22 cellular contexts compared by ENCODE assay signal in the genomic region with DNA sequence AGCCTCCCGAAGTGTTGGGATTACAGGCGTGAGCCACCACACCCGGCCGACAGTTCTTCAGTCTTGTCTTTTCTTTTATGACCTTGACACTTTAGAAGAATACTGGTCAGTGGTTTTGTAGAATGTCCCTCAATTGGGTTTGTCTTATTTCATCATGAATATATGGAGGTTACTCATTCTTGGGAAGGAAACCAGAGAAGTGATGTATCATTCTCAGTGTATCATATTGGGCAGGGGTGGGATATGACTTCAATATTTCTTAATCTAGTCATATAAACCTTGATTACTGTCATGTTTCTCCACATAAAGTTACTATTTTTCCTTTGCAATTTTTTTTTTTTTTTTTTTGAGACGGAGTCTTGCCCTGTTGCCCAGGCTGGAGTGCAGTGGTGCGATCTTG. TPM values are rescaled to one million over a fixed set of nuclear protein-coding genes. Genes with fewer than 3 reads are reported as not detected.
DNase-seq lines count a peak whose midpoint lies in the region; ATAC-seq lines count a peak whose summit lies in the region.
"Had no signal": no experiment of that assay in that cellular context is flagged by ENCODE, and none has a peak within 500 bp of the region (broad histone marks: within the 10 kb centered on the region; RNA-seq: fewer than 3 reads in every experiment).

No MANE protein-coding gene starts in this region.

- H3K27ac Mint-ChIP-seq in activated T-helper 17 cell treated with anti-CD3 and anti-CD28 coated beads, Interleukin-2, amount 50 U/mL, for 72 hours = no peak overlapping the region
- H3K27ac Mint-ChIP-seq: T-cell, type B pancreatic cell had no signal

- H3K27me3 Mint-ChIP-seq in activated T-helper 17 cell treated with anti-CD3 and anti-CD28 coated beads, Interleukin-2, amount 50 U/mL, for 72 hours = no peaks in the 10 kb centered on the region
- H3K27me3 Mint-ChIP-seq: T-cell, type B pancreatic cell had no signal

- no peaks in the 10 kb centered on the region for H3K9me3 Mint-ChIP-seq in activated T-helper 17 cell treated with anti-CD3 and anti-CD28 coated beads, Interleukin-2, amount 50 U/mL, for 72 hours
- H3K9me3 Mint-ChIP-seq: T-cell, type B pancreatic cell had no signal

- peak; percentile 75 for ATAC-seq in activated T-helper 17 cell treated with anti-CD3 and anti-CD28 coated beads, Interleukin-2, amount 50 U/mL, for 72 hours (replicated peaks)
- ATAC-seq: HCT116, left cardiac atrium, T-cell had no signal

- H3K4me3 Mint-ChIP-seq in activated T-helper 17 cell treated with anti-CD3 and anti-CD28 coated beads, Interleukin-2, amount 50 U/mL, for 72 hours = no peak overlapping the region
- H3K4me3 Mint-ChIP-seq: T-cell, type B pancreatic cell had no signal

- H3K4me1 Mint-ChIP-seq in activated T-helper 17 cell treated with anti-CD3 and anti-CD28 coated beads, Interleukin-2, amount 50 U/mL, for 72 hours = peaks cover 9% of the 10 kb centered on the region

- H3K36me3 Mint-ChIP-seq in activated T-helper 17 cell treated with anti-CD3 and anti-CD28 coated beads, Interleukin-2, amount 50 U/mL, for 72 hours (ENCODE audit: low read depth) = peaks cover 5% of the 10 kb centered on the region
- H3K36me3 Mint-ChIP-seq: T-cell, type B pancreatic cell had no signal

- DNase-seq in A172 (ENCODE audit: low spot score) (peak; percentile 46), GM04504 (ENCODE audit: low read depth) (peak; percentile 32), fibroblast of peridontal ligament (ENCODE audit: extremely low read depth) (peak; percentile 77), SW480 (ENCODE audit: low spot score) (no peak), SIG-M5 treated with dmso at 0.1 percent for 504 hours (lab: John Stamatoyannopoulos, UW; ENCODE audit: unreplicated experiment) (no peak), HPDE6-E6E7 (ENCODE audit: extremely low spot score) (no peak), MV-4-11 (lab: John Stamatoyannopoulos, UW) (no peak)
- DNase-seq: activated naive CD4-positive, alpha-beta T cell treated with anti-CD3 and anti-CD28 coated beads, Interleukin-2, amount 50 U/mL, for 16 hours; anterior cingulate cortex; C1 segment of cervical spinal cord; Calu3; central memory CD4-positive, alpha-beta T cell; head of caudate nucleus; left cardiac atrium; mesendoderm; NCI-H2029; NCI-H345; NCI-H774; T-cell had no signal

RNA-seq across cellular contexts. Expression of a gene that starts 36.9 kb away (rescaled TPM):
- total RNA-seq in A172 (2014; rRNA removed; shearing (Covaris generic)) = 25.4 and 43.8 TPM in 2 replicates
- total RNA-seq in activated T-helper 17 cell treated with anti-CD3 and anti-CD28 coated beads, Interleukin-2, amount 50 U/mL, for 72 hours = 10 to 100 TPM; 21.0 to 22.9 TPM

Comparison
In these comparisons a context has a peak if more than half of its experiments do, and no peak if none do; other contexts are left out.
1. DNase-seq: peak in A172 (single experiment), GM04504 (single experiment) and fibroblast of peridontal ligament (single experiment); none in SW480 (single experiment), SIG-M5 treated with dmso at 0.1 percent for 504 hours (single experiment), HPDE6-E6E7 (single experiment) and MV-4-11 (single experiment).